Comparison of ENCODE assay signal across 10 cellular contexts in the genomic region with DNA sequence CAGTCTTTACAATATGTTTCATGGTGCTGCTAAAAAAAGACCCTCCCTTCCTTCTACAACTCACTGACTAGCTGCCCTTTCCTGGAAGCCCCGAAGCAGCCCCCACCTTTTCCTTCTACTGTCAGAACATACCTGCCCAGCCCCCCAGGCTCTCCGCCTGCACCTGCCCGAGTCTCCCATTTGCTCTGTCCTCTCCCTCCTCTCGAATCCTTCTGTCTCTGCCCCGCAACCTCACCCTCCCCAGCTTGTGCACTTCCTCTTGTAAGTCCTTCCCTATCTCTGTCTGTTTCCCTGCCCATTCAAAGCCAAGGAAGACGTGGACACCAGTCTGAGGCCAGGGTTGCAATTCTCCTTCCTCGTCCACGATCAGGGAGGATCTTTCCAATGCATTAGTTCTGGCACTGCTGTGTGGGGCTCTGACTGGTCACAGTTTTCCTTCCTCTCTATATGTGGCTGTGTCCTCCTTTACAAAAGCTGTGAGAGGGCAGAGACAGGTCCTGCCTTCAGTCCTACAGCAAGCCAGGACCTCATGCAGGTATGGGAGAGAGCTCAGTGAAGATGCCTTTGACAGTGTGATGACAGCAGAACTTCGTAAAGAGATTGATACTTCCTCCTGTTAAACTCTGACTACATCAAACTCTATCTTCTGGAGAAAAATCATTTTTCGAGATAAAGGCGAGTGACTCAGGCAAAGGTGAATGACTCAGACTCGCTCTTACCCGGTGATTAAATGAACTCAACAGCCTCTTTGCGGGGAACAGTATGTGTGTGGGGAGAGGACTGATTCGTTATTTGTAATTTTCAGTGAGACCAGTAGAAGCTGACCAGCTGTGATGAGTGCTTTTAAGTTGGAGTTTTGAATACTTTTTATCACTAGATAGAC. TPM values are rescaled to one million over a fixed set of nuclear protein-coding genes. Genes with fewer than 3 reads are reported as not detected.
DNase-seq lines count a peak whose midpoint lies in the region; ATAC-seq, FAIRE-seq and TF ChIP-seq lines count a peak whose summit lies in the region.
"Had no signal": no experiment of that assay in that cellular context is flagged by ENCODE, and none has a peak within 500 bp of the region (broad histone marks: within the 10 kb centered on the region; RNA-seq: fewer than 3 reads in every experiment).

No MANE protein-coding gene starts in this region.

- no peaks in the 10 kb centered on the region for H3K9me3 ChIP-seq in pancreas
- no peaks in the 10 kb centered on the region for H3K9me3 ChIP-seq in ascending aorta

- no peak for TF ChIP-seq CTCF in cardiac fibroblast (IDR thresholded peaks at IDR 0.05; ENCODE audit: low read depth, low read length)
- TF ChIP-seq CTCF in pancreas (IDR thresholded peaks at IDR 0.05) = no peak
- TF ChIP-seq CTCF in ascending aorta (IDR thresholded peaks at IDR 0.05) = no peak

- CTCF ChIA-PET in activated CD8-positive, alpha-beta memory T cell treated with anti-CD3 and anti-CD28 coated beads, Interleukin-2, amount 10 ng/mL, durations not matched to agents 7 days and 5 days (lab: Charles Lee) = interaction anchor here (0.7 to 2.4 kb wide), 7 partner anchors 10 to 299 kb away, joined by 3 to 10 read pairs (median 4); partner anchors contain the start of gene TNFRSF11A

- H3K4me3 ChIP-seq in cardiac fibroblast (replicated peaks in 1 of 2; ENCODE audit: low read depth in 2 of 2, low read length in 2 of 2) = no peak overlapping the region
- H3K4me3 ChIP-seq in pancreas = no peak overlapping the region
- no peak overlapping the region for H3K4me3 ChIP-seq in ascending aorta

- H3K27ac ChIP-seq in pancreas = no peak overlapping the region
- no peak overlapping the region for H3K27ac ChIP-seq in ascending aorta

- peak overlapping the region; percentile 73 for H3K27ac Mint-ChIP-seq in activated CD8-positive, alpha-beta memory T cell treated with anti-CD3 and anti-CD28 coated beads, Interleukin-2, amount 10 ng/mL, durations not matched to agents 7 days and 5 days
- H3K27ac Mint-ChIP-seq: activated naive CD8-positive, alpha-beta T cell treated with anti-CD3 and anti-CD28 coated beads, Interleukin-2, amount 10 ng/mL, durations not matched to agents 7 days and 5 days; B cell had no signal

- peaks cover 8% of the 10 kb centered on the region for H3K27me3 Mint-ChIP-seq in activated CD8-positive, alpha-beta memory T cell treated with anti-CD3 and anti-CD28 coated beads, Interleukin-2, amount 10 ng/mL, durations not matched to agents 7 days and 5 days

- intact Hi-C loops in pancreas (cut with DNase I) = no loop called here
- intact Hi-C loops in ascending aorta (cut with DNase I) = no loop called here

- H3K4me1 ChIP-seq in pancreas (no peaks in the 10 kb centered on the region), ascending aorta (no peaks in the 10 kb centered on the region)

- H3K4me3 Mint-ChIP-seq in activated CD8-positive, alpha-beta memory T cell treated with anti-CD3 and anti-CD28 coated beads, Interleukin-2, amount 10 ng/mL, durations not matched to agents 7 days and 5 days = no peak overlapping the region
- H3K4me3 Mint-ChIP-seq: activated naive CD8-positive, alpha-beta T cell treated with anti-CD3 and anti-CD28 coated beads, Interleukin-2, amount 10 ng/mL, durations not matched to agents 7 days and 5 days; B cell had no signal

- H3K4me1 Mint-ChIP-seq in activated CD8-positive, alpha-beta memory T cell treated with anti-CD3 and anti-CD28 coated beads, Interleukin-2, amount 10 ng/mL, durations not matched to agents 7 days and 5 days = peaks cover 39% of the 10 kb centered on the region
- H3K4me1 Mint-ChIP-seq: activated naive CD8-positive, alpha-beta T cell treated with anti-CD3 and anti-CD28 coated beads, Interleukin-2, amount 10 ng/mL, durations not matched to agents 7 days and 5 days; B cell had no signal

- no peaks in the 10 kb centered on the region for H3K9me3 Mint-ChIP-seq in activated CD8-positive, alpha-beta memory T cell treated with anti-CD3 and anti-CD28 coated beads, Interleukin-2, amount 10 ng/mL, durations not matched to agents 7 days and 5 days (ENCODE audit: low read depth)
- H3K9me3 Mint-ChIP-seq: activated naive CD8-positive, alpha-beta T cell treated with anti-CD3 and anti-CD28 coated beads, Interleukin-2, amount 10 ng/mL, durations not matched to agents 7 days and 5 days had no signal

- FAIRE-seq in pancreas (lab: Jason Lieb, UNC) = no peak

- H3K36me3 ChIP-seq in pancreas = no peaks in the 10 kb centered on the region
- H3K36me3 ChIP-seq in ascending aorta = no peaks in the 10 kb centered on the region

- peak; percentile 55 for DNase-seq in activated CD8-positive, alpha-beta memory T cell treated with anti-CD3 and anti-CD28 coated beads, Interleukin-2, amount 10 ng/mL, durations not matched to agents 7 days and 5 days
- DNase-seq in activated CD8-positive, alpha-beta memory T cell treated with anti-CD3 and anti-CD28 coated beads, Interleukin-2, amount 50 U/mL, for 48 hours = no peak
- DNase-seq in NOMO-1 (lab: John Stamatoyannopoulos, UW; ENCODE audit: unreplicated experiment in 2 of 2) (peak; percentile 28 to 77), cardiac fibroblast (ENCODE audit: low read depth in 2 of 2) (peak; percentile 43 to 63), pancreas (no peak), ascending aorta (ENCODE audit: low spot score in 2 of 2) (no peak), NCI-H1694 (lab: John Stamatoyannopoulos, UW) (no peak), COLO668 (lab: John Stamatoyannopoulos, UW; ENCODE audit: unreplicated experiment) (no peak)
- DNase-seq: activated naive CD8-positive, alpha-beta T cell treated with anti-CD3 and anti-CD28 coated beads, Interleukin-2, amount 10 ng/mL, durations not matched to agents 7 days and 5 days had no signal

- ATAC-seq in activated CD8-positive, alpha-beta memory T cell treated with anti-CD3 and anti-CD28 coated beads, Interleukin-2, amount 10 ng/mL, durations not matched to agents 7 days and 5 days = peak; percentile 89
- peak in 3 of 4 donors; percentile 31 to 52 (median 32) for ATAC-seq in pancreas

- 69 to 72% methylated on average over 15 of the region's 15 CpGs for WGBS in pancreas, 2 donors

- no peaks in the 10 kb centered on the region for H3K27me3 ChIP-seq in pancreas
- H3K27me3 ChIP-seq in ascending aorta = no peaks in the 10 kb centered on the region

- peaks cover 13% of the 10 kb centered on the region for H3K36me3 Mint-ChIP-seq in activated CD8-positive, alpha-beta memory T cell treated with anti-CD3 and anti-CD28 coated beads, Interleukin-2, amount 10 ng/mL, durations not matched to agents 7 days and 5 days
- H3K36me3 Mint-ChIP-seq: activated naive CD8-positive, alpha-beta T cell treated with anti-CD3 and anti-CD28 coated beads, Interleukin-2, amount 10 ng/mL, durations not matched to agents 7 days and 5 days had no signal

RNA-seq across cellular contexts. Expression of gene TNFRSF11A, which starts 14.2 kb away (rescaled TPM):
- 1 to 10 TPM; 8.0 to 9.7 TPM for total RNA-seq in activated CD8-positive, alpha-beta memory T cell treated with anti-CD3 and anti-CD28 coated beads, Interleukin-2, amount 10 ng/mL, durations not matched to agents 7 days and 5 days
- total RNA-seq in pancreas (1 to 10 TPM in 5 of 6 donors, under 1 TPM in 1; 0.98 to 6.2 (median 3.7) TPM), ascending aorta (2.7 TPM)
- 1 to 10 TPM in 1 of 2 donors, under 1 TPM in 1; 0.80 to 3.2 TPM for polyA plus RNA-seq in pancreas

Comparison
In these comparisons a context has a peak if more than half of its experiments do, and no peak if none do; other contexts are left out.
1. DNase-seq: peak in activated CD8-positive, alpha-beta memory T cell treated with anti-CD3 and anti-CD28 coated beads, Interleukin-2, amount 10 ng/mL, durations not matched to agents 7 days and 5 days (single experiment), NOMO-1 (2 of 2) and cardiac fibroblast (2 of 2); none in activated CD8-positive, alpha-beta memory T cell treated with anti-CD3 and anti-CD28 coated beads, Interleukin-2, amount 50 U/mL, for 48 hours (single experiment), pancreas (0 of 6), ascending aorta (0 of 2), NCI-H1694 (single experiment) and COLO668 (single experiment).